22 cellular contexts compared by ENCODE assay signal in the genomic region with DNA sequence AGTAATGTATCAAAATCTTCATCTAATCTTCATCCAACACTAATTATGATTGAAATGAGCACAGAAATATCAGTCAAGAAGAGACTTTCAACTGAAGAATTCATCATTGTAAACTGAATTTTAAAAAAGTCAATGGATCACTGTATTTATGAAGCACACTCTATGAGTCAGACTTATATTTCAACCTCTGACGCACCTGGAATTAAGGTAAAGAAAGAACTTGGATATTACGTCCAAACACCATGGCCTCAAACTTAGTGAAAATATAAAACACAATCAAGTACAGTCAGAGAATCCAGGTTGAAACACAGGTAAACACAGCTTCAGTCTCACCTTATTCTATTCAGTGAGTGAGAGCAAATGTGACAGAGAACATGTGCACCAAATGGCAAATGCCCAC. TPM values are rescaled to one million over a fixed set of nuclear protein-coding genes. Genes with fewer than 3 reads are reported as not detected.
A peak's percentile ranks its signal among the peaks of the same experiment; 100 is the strongest.
DNase-seq lines count a peak whose midpoint lies in the region; ATAC-seq, FAIRE-seq and TF ChIP-seq lines count a peak whose summit lies in the region.
"Had no signal": no experiment of that assay in that cellular context is flagged by ENCODE, and none has a peak within 500 bp of the region (broad histone marks: within the 10 kb centered on the region; RNA-seq: fewer than 3 reads in every experiment).

No MANE protein-coding gene starts in this region.

- FAIRE-seq in GM12891 (lab: Jason Lieb, UNC) = peak; percentile 38
- FAIRE-seq: GM12878, H1, HTR-8/SVneo had no signal

- no peak overlapping the region for H3K4me3 ChIP-seq in PC-3 (ENCODE audit: low read length)
- no peak overlapping the region for H3K4me3 ChIP-seq in esophagus squamous epithelium
- H3K4me3 ChIP-seq in ovary = no peak overlapping the region
- H3K4me3 ChIP-seq: GM12878 had no signal

- no peak overlapping the region for H3K4me2 ChIP-seq in PC-3 (ENCODE audit: low read length)

- H3K27me3 ChIP-seq in PC-3 (ENCODE audit: low read length) (no peaks in the 10 kb centered on the region), esophagus squamous epithelium (no peaks in the 10 kb centered on the region), ovary (no peaks in the 10 kb centered on the region)
- H3K27me3 ChIP-seq: BE2C had no signal

- TF ChIP-seq POLR2A in GM12891 (IDR thresholded peaks at IDR 0.05; ENCODE audit: low read depth, low read length) (no peak), esophagus squamous epithelium (IDR thresholded peaks at IDR 0.05) (no peak), ovary (IDR thresholded peaks at IDR 0.05) (no peak)

- peaks cover 3 to 12% of the 10 kb centered on the region in 2 donors for H3K4me1 Mint-ChIP-seq in natural killer cell treated with Interleukin-12 subunit alpha and Interleukin-12 subunit beta and Interleukin-15 and Interleukin-18, amount 100 ng/mL, for 72 hours (ENCODE audit: low read depth in 2 of 2)
- H3K4me1 Mint-ChIP-seq: CD8-positive, alpha-beta memory T cell; H9 had no signal

- H3K36me3 ChIP-seq in PC-3 (ENCODE audit: low read depth, low read length) (no peaks in the 10 kb centered on the region), esophagus squamous epithelium (peaks cover 0 to 6% (median 0%) of the 10 kb centered on the region in 3 donors), ovary (no peaks in the 10 kb centered on the region)
- H3K36me3 ChIP-seq: BE2C had no signal

- H2AFZ ChIP-seq in PC-3 (ENCODE audit: low read length) = no peak overlapping the region

- DNase-seq in GM12891 (ENCODE audit: insufficient read length, low spot score) (no peak), PC-3 (no peak), esophagus squamous epithelium (lab: John Stamatoyannopoulos, UW) (no peak), ovary (no peak), kidney tubule cell (ENCODE audit: low spot score) (no peak)
- no peak for DNase-seq in natural killer cell treated with Interleukin-12 subunit alpha and Interleukin-12 subunit beta and Interleukin-15 and Interleukin-18, amount 100 ng/mL, for 72 hours (ENCODE audit: low spot score)
- DNase-seq: ACHN; BE2C; CD8-positive, alpha-beta memory T cell; COR-L47; DMS 273 treated with DMSO at 0.1 percent for 48 hours; DMS53; DND-41; EL; H9; KBM-7 had no signal

- H3K36me3 Mint-ChIP-seq in natural killer cell treated with Interleukin-12 subunit alpha and Interleukin-12 subunit beta and Interleukin-15 and Interleukin-18, amount 100 ng/mL, for 72 hours = peaks cover 4% of the 10 kb centered on the region

- peaks cover 18% of the 10 kb centered on the region for H3K4me1 ChIP-seq in PC-3 (ENCODE audit: insufficient read depth, low read length)
- H3K4me1 ChIP-seq in esophagus squamous epithelium = peaks cover 12 to 46% (median 12%) of the 10 kb centered on the region in 3 donors
- no peaks in the 10 kb centered on the region for H3K4me1 ChIP-seq in ovary (ENCODE audit: insufficient read depth)
- H3K4me1 ChIP-seq: BE2C had no signal

- H3F3A ChIP-seq in PC-3 (ENCODE audit: low read length, unreplicated experiment) = no peaks in the 10 kb centered on the region

- intact Hi-C loops in PC-3 (cut with micrococcal nuclease) = no loop called here
- intact Hi-C loops in esophagus squamous epithelium (cut with DNase I) = no loop called here
- intact Hi-C loops in ovary (cut with DNase I) = no loop called here

- 41 to 59% methylated on average over 2 of the region's 2 CpGs for WGBS in esophagus squamous epithelium, 2 donors
- WGBS in ovary, 3 donors = 98 to 99% (median 99%) methylated on average over 2 of the region's 2 CpGs

- no TSS peak for BruUV-seq in PC-3 (replicated peaks; lab: Mats Ljungman, UMichigan)

- no peak for ATAC-seq in PC-3
- ATAC-seq in natural killer cell treated with Interleukin-12 subunit alpha and Interleukin-12 subunit beta and Interleukin-15 and Interleukin-18, amount 100 ng/mL, for 72 hours = no peak

- H3K79me2 ChIP-seq in PC-3 (ENCODE audit: low read length) = no peaks in the 10 kb centered on the region

- no peak for TF ChIP-seq EP300 in ovary (IDR thresholded peaks at IDR 0.05)

- H3K4me3 Mint-ChIP-seq in natural killer cell treated with Interleukin-12 subunit alpha and Interleukin-12 subunit beta and Interleukin-15 and Interleukin-18, amount 100 ng/mL, for 72 hours = no peak overlapping the region
- H3K4me3 Mint-ChIP-seq: CD14-positive monocyte; CD8-positive, alpha-beta memory T cell; H9 had no signal

- POLR2A ChIA-PET in PC-3 (lab: Charles Lee; ENCODE audit: unreplicated experiment) = no interaction called here

- peak overlapping the region; percentile 9 for H3K27ac ChIP-seq in PC-3 (ENCODE audit: low read length)
- peak overlapping the region in 3 of 4 donors; percentile 58 to 82 (median 70) for H3K27ac ChIP-seq in esophagus squamous epithelium
- no peak overlapping the region for H3K27ac ChIP-seq in ovary

- H3K9ac ChIP-seq in PC-3 (ENCODE audit: low read length) = no peak overlapping the region

- H3K9me2 ChIP-seq in PC-3 (replicated peaks; ENCODE audit: low read length) = no peaks in the 10 kb centered on the region

- H4K20me1 ChIP-seq in PC-3 (ENCODE audit: low read length) = no peaks in the 10 kb centered on the region

- no peak for TF ChIP-seq CTCF in PC-3 (conservative IDR thresholded peaks at IDR 0.05; ENCODE audit: low read depth, low read length)
- TF ChIP-seq CTCF in esophagus squamous epithelium (IDR thresholded peaks at IDR 0.05) = no peak
- TF ChIP-seq CTCF in ovary (IDR thresholded peaks at IDR 0.05) = no peak

- no peaks in the 10 kb centered on the region for H3K9me3 Mint-ChIP-seq in natural killer cell treated with Interleukin-12 subunit alpha and Interleukin-12 subunit beta and Interleukin-15 and Interleukin-18, amount 100 ng/mL, for 72 hours
- H3K9me3 Mint-ChIP-seq: CD14-positive monocyte; CD8-positive, alpha-beta memory T cell; H9 had no signal

- H3K27me3 Mint-ChIP-seq in natural killer cell treated with Interleukin-12 subunit alpha and Interleukin-12 subunit beta and Interleukin-15 and Interleukin-18, amount 100 ng/mL, for 72 hours = no peaks in the 10 kb centered on the region

- H3K27ac Mint-ChIP-seq in natural killer cell treated with Interleukin-12 subunit alpha and Interleukin-12 subunit beta and Interleukin-15 and Interleukin-18, amount 100 ng/mL, for 72 hours = no peak overlapping the region
- H3K27ac Mint-ChIP-seq: CD14-positive monocyte had no signal

- CTCF ChIA-PET in PC-3 (lab: Charles Lee) = no interaction called here

- no peaks in the 10 kb centered on the region for H3K9me3 ChIP-seq in PC-3 (ENCODE audit: low read length)
- no peaks in the 10 kb centered on the region for H3K9me3 ChIP-seq in esophagus squamous epithelium
- no peaks in the 10 kb centered on the region for H3K9me3 ChIP-seq in ovary
- H3K9me3 ChIP-seq: BE2C had no signal

TF ChIP-seq in GM12891, 5 proteins besides CTCF, POLR2A, EP300 and RAD21:
- TF ChIP-seq POU2F2 (IDR thresholded peaks at IDR 0.05; ENCODE audit: low read depth, low read length) = no peak
- no peak for TF ChIP-seq SPI1 (IDR thresholded peaks at IDR 0.05; ENCODE audit: low read depth, low read length)
- no peak for TF ChIP-seq POLR2AphosphoS5 (IDR thresholded peaks at IDR 0.05; ENCODE audit: low read depth, low read length)
- no peak for TF ChIP-seq TAF1 (IDR thresholded peaks at IDR 0.05; ENCODE audit: low read depth, low read length)
- no peak for TF ChIP-seq PAX5 (IDR thresholded peaks at IDR 0.05; ENCODE audit: insufficient read depth, low read length, severe bottlenecking)

RNA-seq across cellular contexts. Expression of gene MIPEP, which starts 39.5 kb away (rescaled TPM):
- 26.9 TPM for polyA plus RNA-seq in GM12891 (2012; ENCODE audit: low read depth, missing spikeins)
- 30.5 and 31.0 TPM in 2 replicates for total RNA-seq in PC-3 (2014; rRNA removed)
- 10 to 100 TPM; 12.1 to 25.7 (median 19.5) TPM for total RNA-seq in esophagus squamous epithelium
- 10 to 100 TPM in 6 of 7 donors, 1 to 10 TPM in 1; 8.8 to 18.8 (median 12.9) TPM for total RNA-seq in ovary
- polyA plus RNA-seq in ovary = 10 to 100 TPM in 1 of 2 donors, 1 to 10 TPM in 1; 7.1 to 16.3 TPM
- total RNA-seq in natural killer cell treated with Interleukin-12 subunit alpha and Interleukin-12 subunit beta and Interleukin-15 and Interleukin-18, amount 100 ng/mL, for 72 hours = 10 to 100 TPM; 12.1 to 14.5 TPM

RNA-seq across cellular contexts. Expression of gene C1QTNF9B, which starts 47.6 kb away (rescaled TPM):
- polyA plus RNA-seq in GM12891 (2012; ENCODE audit: low read depth, missing spikeins) = 0.21 TPM
- 0.23 TPM in 1 of 2 replicates, not detected in the other for total RNA-seq in PC-3 (2014; rRNA removed)
- total RNA-seq in esophagus squamous epithelium = not detected
- total RNA-seq in ovary = under 1 TPM in 1 of 7 donors, not detected in 6; 0.32 TPM
- polyA plus RNA-seq in ovary = under 1 TPM; 0.11 to 0.52 TPM
- not detected for total RNA-seq in natural killer cell treated with Interleukin-12 subunit alpha and Interleukin-12 subunit beta and Interleukin-15 and Interleukin-18, amount 100 ng/mL, for 72 hours
- total RNA-seq: CD8-positive, alpha-beta memory T cell; G401; GM12878; H1; H9 had no signal
- polyA plus RNA-seq: CD14-positive monocyte; CD8-positive, alpha-beta memory T cell; IgD-negative memory B cell had no signal

Comparison
In these comparisons a context has a peak if more than half of its experiments do, and no peak if none do; other contexts are left out.
1. H3K27ac ChIP-seq: peak in PC-3 (single experiment) and esophagus squamous epithelium (3 of 4); none in ovary (0 of 2).